ENCODE assay signal across 8 cellular contexts in the genomic region with DNA sequence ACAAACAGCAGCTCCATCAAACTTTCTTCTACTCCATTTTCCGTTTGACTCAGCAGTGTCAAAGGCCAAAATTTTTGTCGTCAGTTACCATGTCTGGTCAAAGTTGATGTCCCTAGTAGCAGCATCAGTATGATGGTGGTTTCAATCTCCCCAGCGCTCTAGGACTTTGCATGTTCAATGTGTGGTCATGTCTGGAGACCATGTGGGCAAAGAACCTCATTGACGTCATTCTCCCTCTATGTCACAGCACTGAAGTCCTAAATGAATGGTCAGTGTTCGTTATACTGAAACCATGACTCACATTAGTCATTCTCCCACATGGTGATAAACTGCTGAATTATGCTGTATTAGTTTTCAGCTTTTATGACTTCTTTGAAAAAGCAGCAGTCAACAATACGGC. TPM values are rescaled to one million over a fixed set of nuclear protein-coding genes. Genes with fewer than 3 reads are reported as not detected.
DNase-seq lines count a peak whose midpoint lies in the region; ATAC-seq and TF ChIP-seq lines count a peak whose summit lies in the region.

No MANE protein-coding gene starts in this region.

- H3K4me2 ChIP-seq in neuronal stem cell (ENCODE audit: insufficient read depth, low read length, poor library complexity, severe bottlenecking) (no peak overlapping the region), OCI-LY7 (ENCODE audit: low read length) (no peak overlapping the region)

- H3K23ac ChIP-seq in neuronal stem cell (ENCODE audit: low read depth, low read length, poor library complexity) = no peak overlapping the region

- H3K27ac ChIP-seq in neuronal stem cell (replicated peaks; ENCODE audit: low read length) (no peak overlapping the region), OCI-LY7 (ENCODE audit: low read depth, low read length, poor library complexity, severe bottlenecking) (no peak overlapping the region)

- no peak overlapping the region for H2BK15ac ChIP-seq in neuronal stem cell (ENCODE audit: low read length)

- TF ChIP-seq CTCF in GM20000 (IDR thresholded peaks at IDR 0.05; ENCODE audit: extremely low read depth, missing control alignments) (no peak), OCI-LY7 (conservative IDR thresholded peaks at IDR 0.05; ENCODE audit: low read length) (no peak)

- H2AK5ac ChIP-seq in neuronal stem cell (ENCODE audit: low read depth, low read length) = no peak overlapping the region

- H3K9ac ChIP-seq in neuronal stem cell (ENCODE audit: low read depth, low read length, poor library complexity) = no peak overlapping the region

- H3K4me3 Mint-ChIP-seq in effector memory CD8-positive, alpha-beta T cell = no peak overlapping the region

- no peaks in the 10 kb centered on the region for H3K9me3 Mint-ChIP-seq in effector memory CD8-positive, alpha-beta T cell

- no peaks in the 10 kb centered on the region for H3K79me2 ChIP-seq in OCI-LY7 (ENCODE audit: insufficient read depth, low read depth, low read length)

- CTCF ChIA-PET in OCI-LY7 (lab: Charles Lee; ENCODE audit: unreplicated experiment) = no interaction called here

- no peak overlapping the region for H2AFZ ChIP-seq in neuronal stem cell (ENCODE audit: low read length)
- H2AFZ ChIP-seq in OCI-LY7 (ENCODE audit: low read length) = no peak overlapping the region

- H3K9me3 ChIP-seq in neuronal stem cell (replicated peaks in 1 of 2; ENCODE audit: control insufficient read depth in 2 of 2, insufficient read depth in 1 of 2, low read depth in 1 of 2, low read length in 2 of 2) = no peaks in the 10 kb centered on the region
- H3K9me3 ChIP-seq in OCI-LY7 (ENCODE audit: low read length) = no peaks in the 10 kb centered on the region

- H3K27me3 Mint-ChIP-seq in effector memory CD8-positive, alpha-beta T cell = peaks cover 28 to 30% of the 10 kb centered on the region in 2 donors

- H3K4me1 Mint-ChIP-seq in effector memory CD8-positive, alpha-beta T cell (ENCODE audit: low read depth in 2 of 2) = no peaks in the 10 kb centered on the region

- no peak overlapping the region for H2BK12ac ChIP-seq in neuronal stem cell (ENCODE audit: low read length)

- H3K4me3 ChIP-seq in neuronal stem cell (ENCODE audit: low read length in 2 of 2) = no peak overlapping the region
- H3K4me3 ChIP-seq in OCI-LY7 (ENCODE audit: low read depth, low read length, poor library complexity, severe bottlenecking) = no peak overlapping the region

- no peak overlapping the region for H4K8ac ChIP-seq in neuronal stem cell (ENCODE audit: low read depth, low read length)

- H3K4ac ChIP-seq in neuronal stem cell (ENCODE audit: low read length) = no peak overlapping the region

- H3K18ac ChIP-seq in neuronal stem cell (ENCODE audit: low read length) = no peak overlapping the region

- no peak overlapping the region for H2BK5ac ChIP-seq in neuronal stem cell (ENCODE audit: low read length)

- intact Hi-C loops in OCI-LY7 (cut with micrococcal nuclease; ENCODE audit: unreplicated experiment) = no loop called here

- POLR2A ChIA-PET in OCI-LY7 (lab: Charles Lee) = no interaction called here

- peak; percentile 39 for DNase-seq in GM03348 (ENCODE audit: low spot score)
- DNase-seq in GM20000 (ENCODE audit: low spot score) = peak; percentile 62
- DNase-seq in effector memory CD8-positive, alpha-beta T cell = no peak
- no peak for DNase-seq in central memory CD4-positive, alpha-beta T cell
- no peak for DNase-seq in stimulated activated CD4-positive, alpha-beta T cell treated with anti-CD3 and anti-CD28 coated beads, Interleukin-12 subunit alpha, Interleukin-12 subunit beta, amount 100 ng/mL, for 4 hours
- no peak for DNase-seq in neuronal stem cell (ENCODE audit: low spot score)
- DNase-seq in OCI-LY7 (ENCODE audit: low spot score) = no peak

- no peak overlapping the region for H3K14ac ChIP-seq in neuronal stem cell (ENCODE audit: low read length)

- no peaks in the 10 kb centered on the region for H3K36me3 ChIP-seq in neuronal stem cell (replicated peaks in 1 of 2; ENCODE audit: control insufficient read depth in 2 of 2, insufficient read depth in 2 of 2, low read length in 2 of 2)
- H3K36me3 ChIP-seq in OCI-LY7 (ENCODE audit: insufficient read depth, low read length) = no peaks in the 10 kb centered on the region

- H3K36me3 Mint-ChIP-seq in effector memory CD8-positive, alpha-beta T cell (ENCODE audit: insufficient read depth) = no peaks in the 10 kb centered on the region

- H3K9me2 ChIP-seq in OCI-LY7 (ENCODE audit: insufficient read depth, low read length) = no peaks in the 10 kb centered on the region

- H3K27me3 ChIP-seq in neuronal stem cell (ENCODE audit: control insufficient read depth in 3 of 3, insufficient read depth in 3 of 3, low read depth in 1 of 3, low read length in 3 of 3) = no peaks in the 10 kb centered on the region

- peak; percentile 95 for ATAC-seq in HG03432 (IDR thresholded peaks at IDR 0.05; ENCODE audit: unreplicated experiment)
- ATAC-seq in effector memory CD8-positive, alpha-beta T cell (replicated peaks) = peak; percentile 43

- no TSS peak for BruUV-seq in OCI-LY7 (replicated peaks; lab: Mats Ljungman, UMichigan)

- no peaks in the 10 kb centered on the region for H3K4me1 ChIP-seq in neuronal stem cell (ENCODE audit: control insufficient read depth in 2 of 2, insufficient read depth in 1 of 2, low read depth in 1 of 2, low read length in 2 of 2)
- no peaks in the 10 kb centered on the region for H3K4me1 ChIP-seq in OCI-LY7 (ENCODE audit: insufficient read depth, low read length, poor library complexity, severe bottlenecking)

- no peaks in the 10 kb centered on the region for H3K79me1 ChIP-seq in neuronal stem cell (ENCODE audit: low read depth, low read length)

- H4K91ac ChIP-seq in neuronal stem cell (ENCODE audit: low read depth, low read length, poor library complexity) = no peak overlapping the region

- H3K27ac Mint-ChIP-seq in effector memory CD8-positive, alpha-beta T cell = no peak overlapping the region

- no peak overlapping the region for H2BK120ac ChIP-seq in neuronal stem cell (ENCODE audit: low read depth, low read length)

- WGBS in neuronal stem cell (ENCODE audit: extremely low coverage in 2 of 2, insufficient read length in 2 of 2, insufficient replicate concordance in 1 of 2), 2 donors = no CpG with 5 or more reads among the region's 6 CpGs

- H4K20me1 ChIP-seq in OCI-LY7 (ENCODE audit: insufficient read depth, low read length) = no peaks in the 10 kb centered on the region

RNA-seq across cellular contexts. Expression of a gene that starts 23.2 kb away (rescaled TPM):
- polyA plus RNA-seq in neuronal stem cell (2013, experiment 1 of 2) = 0.78 TPM
- 0.71 TPM for polyA plus RNA-seq in neuronal stem cell (2013, experiment 2 of 2)
- total RNA-seq in OCI-LY7 (2014; rRNA removed; shearing (Covaris generic)) = 0.36 and 0.41 TPM in 2 replicates
- 0.33 and 1.3 TPM in 2 replicates for total RNA-seq in OCI-LY7 (2022)

Comparison
In these comparisons a context has a peak if more than half of its experiments do, and no peak if none do; other contexts are left out.
1. DNase-seq: peak in GM03348 (single experiment) and GM20000 (single experiment); none in effector memory CD8-positive, alpha-beta T cell (0 of 3), central memory CD4-positive, alpha-beta T cell (single experiment), stimulated activated CD4-positive, alpha-beta T cell treated with anti-CD3 and anti-CD28 coated beads, Interleukin-12 subunit alpha, Interleukin-12 subunit beta, amount 100 ng/mL, for 4 hours (single experiment), neuronal stem cell (single experiment) and OCI-LY7 (single experiment).